30 cellular contexts compared by ENCODE assay signal in genomic region chr2:185667452-185667851, GRCh38.
"Had no signal": no experiment of that assay in that cellular context is flagged by ENCODE, and none has a peak within 500 bp of the region (broad histone marks: within the 10 kb centered on the region; RNA-seq: fewer than 3 reads in every experiment).

No MANE protein-coding gene starts in this region.

- H3K4me1 ChIP-seq: neural progenitor cell, parathyroid adenoma, psoas muscle, spleen, stomach, thyroid gland, tibial nerve, upper lobe of left lung, vagina had no signal

- DNase-seq: naive thymus-derived CD8-positive, alpha-beta T cell; nephron progenitor cell; occipital lobe; ovary; posterior cingulate gyrus; psoas muscle; right cardiac atrium; spleen; stimulated activated CD4-positive, alpha-beta T cell treated with anti-CD3 and anti-CD28 coated beads, Interleukin-12 subunit alpha, Interleukin-12 subunit beta, amount 100 ng/mL, for 4 hours; stimulated activated CD4-positive, alpha-beta T cell treated with anti-CD3 and anti-CD28 coated beads, Interleukin-1b, Interleukin-23, amount 100 ng/mL, for 48 hours; stimulated activated CD4-positive, alpha-beta T cell treated with anti-CD3 and anti-CD28 coated beads, Interleukin-4, amount 100 ng/mL, for 1 hour; stimulated activated naive B cell treated with anti-CD40 and anti-IgM and Interleukin-4, amounts not matched to agents 10 μg/mL and 1 μg/mL and 100 μg/mL, for 72 hours; stimulated activated naive CD4-positive, alpha-beta T cell treated with Interleukin-2 at 50 U/mL for 16 hours; stomach; thyroid gland; trophoblast cell; upper lobe of left lung had no signal

- H3K4me3 Mint-ChIP-seq: naive thymus-derived CD8-positive, alpha-beta T cell; natural killer cell treated with Interleukin-12 subunit alpha and Interleukin-12 subunit beta and Interleukin-15 and Interleukin-18, amount 100 ng/mL, for 72 hours; nephron progenitor cell; neural progenitor cell; stimulated activated effector memory CD8-positive, alpha-beta T cell treated with anti-CD3 and anti-CD28 coated beads, Interleukin-12 subunit alpha, Interleukin-12 subunit beta, amount 100 ng/mL, for 72 hours; stimulated activated naive B cell treated with anti-CD40 and anti-IgM and Interleukin-4, amounts not matched to agents 10 μg/mL and 1 μg/mL and 100 μg/mL, for 72 hours; stimulated activated naive CD8-positive, alpha-beta T cell treated with anti-CD3 and anti-CD28 coated beads, Interleukin-15, Interleukin-2, amounts not matched to agents 100 ng/mL and 50 ng/mL, for 24 hours had no signal

- H3K36me3 ChIP-seq: neural progenitor cell, ovary, spleen, stomach, thoracic aorta, thyroid gland, tibial nerve, upper lobe of left lung, vagina had no signal

- H2AFZ ChIP-seq: neural progenitor cell, parathyroid adenoma had no signal

- H3K79me2 ChIP-seq: parathyroid adenoma had no signal

- H3K4me2 ChIP-seq: neural progenitor cell, smooth muscle cell had no signal

- H3K4me1 Mint-ChIP-seq: naive thymus-derived CD8-positive, alpha-beta T cell; nephron progenitor cell; neural progenitor cell; stimulated activated effector memory CD8-positive, alpha-beta T cell treated with anti-CD3 and anti-CD28 coated beads, Interleukin-12 subunit alpha, Interleukin-12 subunit beta, amount 100 ng/mL, for 72 hours; stimulated activated naive B cell treated with anti-CD40 and anti-IgM and Interleukin-4, amounts not matched to agents 10 μg/mL and 1 μg/mL and 100 μg/mL, for 72 hours had no signal

- H3K27me3 Mint-ChIP-seq: naive thymus-derived CD8-positive, alpha-beta T cell; natural killer cell treated with Interleukin-12 subunit alpha and Interleukin-12 subunit beta and Interleukin-15 and Interleukin-18, amount 100 ng/mL, for 72 hours; progenitor cell of endocrine pancreas; stimulated activated naive B cell treated with anti-CD40 and anti-IgM and Interleukin-4, amounts not matched to agents 10 μg/mL and 1 μg/mL and 100 μg/mL, for 72 hours; stimulated activated naive CD8-positive, alpha-beta T cell treated with anti-CD3 and anti-CD28 coated beads, Interleukin-15, Interleukin-2, amounts not matched to agents 100 ng/mL and 50 ng/mL, for 24 hours had no signal

- H3K9me3 Mint-ChIP-seq: nephron progenitor cell, neural progenitor cell had no signal

- ATAC-seq: naive thymus-derived CD8-positive, alpha-beta T cell; natural killer cell treated with Interleukin-12 subunit alpha and Interleukin-12 subunit beta and Interleukin-15 and Interleukin-18, amount 100 ng/mL, for 72 hours; psoas muscle; right cardiac atrium; sciatic nerve; stimulated activated effector memory CD8-positive, alpha-beta T cell treated with anti-CD3 and anti-CD28 coated beads, Interleukin-12 subunit alpha, Interleukin-12 subunit beta, amount 100 ng/mL, for 72 hours; stimulated activated naive B cell treated with anti-CD40 and anti-IgM and Interleukin-4, amounts not matched to agents 10 μg/mL and 1 μg/mL and 100 μg/mL, for 72 hours had no signal

- H3K27me3 ChIP-seq: neural progenitor cell, ovary, spleen, stomach, thyroid gland, tibial nerve, upper lobe of left lung, vagina had no signal

- H3K27ac ChIP-seq: neural progenitor cell, ovary, parathyroid adenoma, psoas muscle, skin epidermis, spleen, stomach, thoracic aorta, thyroid gland, tibial nerve, upper lobe of left lung, vagina had no signal

- H3K4me3 ChIP-seq: neural progenitor cell, ovary, psoas muscle, skin epidermis, smooth muscle cell, spleen, stomach, thoracic aorta, thyroid gland, tibial nerve, upper lobe of left lung, vagina had no signal

- H3K36me3 Mint-ChIP-seq: naive thymus-derived CD8-positive, alpha-beta T cell; natural killer cell treated with Interleukin-12 subunit alpha and Interleukin-12 subunit beta and Interleukin-15 and Interleukin-18, amount 100 ng/mL, for 72 hours; neural progenitor cell; stimulated activated effector memory CD8-positive, alpha-beta T cell treated with anti-CD3 and anti-CD28 coated beads, Interleukin-12 subunit alpha, Interleukin-12 subunit beta, amount 100 ng/mL, for 72 hours; stimulated activated naive B cell treated with anti-CD40 and anti-IgM and Interleukin-4, amounts not matched to agents 10 μg/mL and 1 μg/mL and 100 μg/mL, for 72 hours had no signal

- FAIRE-seq: urothelium cell line had no signal

- H3K27ac Mint-ChIP-seq: naive thymus-derived CD8-positive, alpha-beta T cell; natural killer cell treated with Interleukin-12 subunit alpha and Interleukin-12 subunit beta and Interleukin-15 and Interleukin-18, amount 100 ng/mL, for 72 hours; nephron progenitor cell; neural progenitor cell; progenitor cell of endocrine pancreas; stimulated activated effector memory CD8-positive, alpha-beta T cell treated with anti-CD3 and anti-CD28 coated beads, Interleukin-12 subunit alpha, Interleukin-12 subunit beta, amount 100 ng/mL, for 72 hours; stimulated activated naive B cell treated with anti-CD40 and anti-IgM and Interleukin-4, amounts not matched to agents 10 μg/mL and 1 μg/mL and 100 μg/mL, for 72 hours; stimulated activated naive CD8-positive, alpha-beta T cell treated with anti-CD3 and anti-CD28 coated beads, Interleukin-15, Interleukin-2, amounts not matched to agents 100 ng/mL and 50 ng/mL, for 24 hours had no signal

- H3K9ac ChIP-seq: neural progenitor cell, parathyroid adenoma had no signal

- H3K9me3 ChIP-seq: ovary, psoas muscle, stomach, thoracic aorta, thyroid gland, tibial nerve, upper lobe of left lung, vagina had no signal
